In the genomic region with DNA sequence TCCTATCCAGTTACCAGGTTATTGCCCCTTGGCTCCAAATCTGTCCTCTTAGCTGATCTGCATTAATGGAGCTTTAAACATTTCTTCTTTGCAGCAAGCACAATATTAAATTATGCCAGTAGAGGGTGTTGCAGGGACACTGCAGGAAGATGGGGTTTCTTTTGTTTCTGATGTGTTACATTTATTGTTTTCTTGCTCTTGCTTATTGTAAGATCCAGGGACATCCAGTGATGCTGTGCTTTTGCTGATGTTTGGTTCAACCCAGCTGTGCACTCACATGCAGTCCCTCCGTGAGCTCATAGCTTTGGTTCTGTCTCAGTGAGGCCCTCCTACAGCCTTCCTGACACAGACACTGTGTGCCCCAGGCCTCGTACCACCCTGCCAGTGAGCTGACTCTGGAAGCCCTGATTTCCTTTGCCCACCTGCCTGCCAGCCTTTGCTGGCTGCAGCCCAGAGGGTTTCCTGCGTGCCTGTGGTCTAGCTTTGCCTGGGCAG, we compare ENCODE assay signal across 8 cellular contexts.
A peak's percentile ranks its signal among the peaks of the same experiment; 100 is the strongest.
DNase-seq lines count a peak whose midpoint lies in the region; ATAC-seq and FAIRE-seq lines count a peak whose summit lies in the region.

No MANE protein-coding gene starts in this region.

- no peaks in the 10 kb centered on the region for H3K4me1 Mint-ChIP-seq in activated naive CD8-positive, alpha-beta T cell treated with anti-CD3 and anti-CD28 coated beads, Interleukin-2, amount 50 U/mL, for 24 hours

- H3K36me3 Mint-ChIP-seq in activated naive CD8-positive, alpha-beta T cell treated with anti-CD3 and anti-CD28 coated beads, Interleukin-2, amount 50 U/mL, for 24 hours (ENCODE audit: low read depth) = no peaks in the 10 kb centered on the region

- H3K27me3 Mint-ChIP-seq in activated naive CD8-positive, alpha-beta T cell treated with anti-CD3 and anti-CD28 coated beads, Interleukin-2, amount 50 U/mL, for 24 hours = no peaks in the 10 kb centered on the region

- DNase-seq in 8988T = peak; percentile 7
- peak; percentile 27 for DNase-seq in GM04504 (ENCODE audit: low read depth)
- peak; percentile 73 for DNase-seq in M059J (ENCODE audit: low read depth)
- DNase-seq in SHP77 (lab: John Stamatoyannopoulos, UW) = peak; percentile 33 to 49
- DNase-seq in lung microvascular endothelial cell (ENCODE audit: low read depth in 2 of 2) = peak; percentile 66 to 70
- DNase-seq in stimulated activated CD4-positive, alpha-beta T cell treated with anti-CD3 and anti-CD28 coated beads, Interleukin-4, amount 100 ng/mL, for 24 hours = no peak
- DNase-seq in activated naive CD8-positive, alpha-beta T cell treated with anti-CD3 and anti-CD28 coated beads, Interleukin-2, amount 50 U/mL, for 24 hours = no peak

- no peak overlapping the region for H3K27ac Mint-ChIP-seq in activated naive CD8-positive, alpha-beta T cell treated with anti-CD3 and anti-CD28 coated beads, Interleukin-2, amount 50 U/mL, for 24 hours

- ATAC-seq in activated naive CD8-positive, alpha-beta T cell treated with anti-CD3 and anti-CD28 coated beads, Interleukin-2, amount 50 U/mL, for 24 hours = no peak

- no peaks in the 10 kb centered on the region for H3K9me3 Mint-ChIP-seq in activated naive CD8-positive, alpha-beta T cell treated with anti-CD3 and anti-CD28 coated beads, Interleukin-2, amount 50 U/mL, for 24 hours

- no peak overlapping the region for H3K4me3 Mint-ChIP-seq in activated naive CD8-positive, alpha-beta T cell treated with anti-CD3 and anti-CD28 coated beads, Interleukin-2, amount 50 U/mL, for 24 hours

- peak; percentile 55 for FAIRE-seq in endometrium (lab: Jason Lieb, UNC)

Comparison
In these comparisons a context has a peak if more than half of its experiments do, and no peak if none do; other contexts are left out.
1. DNase-seq: peak in 8988T (single experiment), GM04504 (single experiment), M059J (single experiment), SHP77 (2 of 2) and lung microvascular endothelial cell (2 of 2); none in stimulated activated CD4-positive, alpha-beta T cell treated with anti-CD3 and anti-CD28 coated beads, Interleukin-4, amount 100 ng/mL, for 24 hours (single experiment) and activated naive CD8-positive, alpha-beta T cell treated with anti-CD3 and anti-CD28 coated beads, Interleukin-2, amount 50 U/mL, for 24 hours (single experiment).